ENCODE assay signal across 8 cellular contexts in genomic region chr4:118033148-118034060, GRCh38. TPM values are rescaled to one million over a fixed set of nuclear protein-coding genes. Genes with fewer than 3 reads are reported as not detected.
DNase-seq lines count a peak whose midpoint lies in the region; ATAC-seq and TF ChIP-seq lines count a peak whose summit lies in the region.

No MANE protein-coding gene starts in this region.

- H3F3A ChIP-seq in SK-N-SH (replicated peaks; ENCODE audit: insufficient read depth), result peaks cover 8% of the 10 kb centered on the region

- peak overlapping the region; percentile 94 for H2AFZ ChIP-seq in SK-N-SH (ENCODE audit: low read depth)

- H3K4me1 ChIP-seq in SK-N-SH (ENCODE audit: control insufficient read depth in 1 of 2, insufficient read depth in 2 of 2, low read depth in 1 of 2, low read length in 1 of 2), result peaks cover 0 to 2% of the 10 kb centered on the region in 2 experiments; a peak in 2 of 4 replicates
- no peaks in the 10 kb centered on the region for H3K4me1 ChIP-seq in esophagus (ENCODE audit: control insufficient read depth in 2 of 2, insufficient read depth in 2 of 2, low read length in 1 of 2)
- H3K4me1 ChIP-seq in vagina, result no peaks in the 10 kb centered on the region

- no peak for TF ChIP-seq EP300 in SK-N-SH (IDR thresholded peaks at IDR 0.05; ENCODE audit: borderline replicate concordance in 1 of 2, low read depth in 1 of 2, low read length in 1 of 2)

- H3K27ac ChIP-seq in SK-N-SH (ENCODE audit: low read depth in 2 of 2, low read length in 1 of 2) (peak overlapping the region in 1 of 2 experiments; percentile 50; a peak in 1 of 4 replicates), esophagus (ENCODE audit: low read depth in 2 of 2, low read length in 1 of 2) (no peak overlapping the region), vagina (peak overlapping the region; percentile 58)

- TF ChIP-seq CTCF in SK-N-SH (IDR thresholded peaks at IDR 0.05) (no peak; the same call in 1 of the 2 replicates), vagina (IDR thresholded peaks at IDR 0.05) (no peak)

- under 1% methylated on average over 42 of the region's 100 CpGs for WGBS in SK-N-SH (ENCODE audit: low lambda C conversion rate)
- 1% methylated on average over 59 to 100 of the region's 100 CpGs for WGBS in esophagus, 2 donors

- POLR2A ChIA-PET in SK-N-SH (lab: Yijun Ruan, JAX), result no interaction called here

- H3K4me3 ChIP-seq in SK-N-SH (ENCODE audit: low read depth in 2 of 2, low read length in 1 of 2), result peak overlapping the region; percentile 74 to 80
- peak overlapping the region; percentile 43 to 50 for H3K4me3 ChIP-seq in esophagus (ENCODE audit: low read depth in 1 of 2, low read length in 2 of 2)
- peak overlapping the region; percentile 48 to 56 for H3K4me3 ChIP-seq in vagina

- H3K9me3 ChIP-seq in SK-N-SH (no peaks in the 10 kb centered on the region), esophagus (ENCODE audit: control insufficient read depth in 2 of 2, insufficient read depth in 1 of 2, low read depth in 1 of 2, low read length in 1 of 2) (no peaks in the 10 kb centered on the region), vagina (no peaks in the 10 kb centered on the region)

- H3K27me3 ChIP-seq in SK-N-SH (ENCODE audit: insufficient read depth) (no peaks in the 10 kb centered on the region), esophagus (ENCODE audit: control insufficient read depth in 1 of 2, insufficient read depth in 2 of 2, low read length in 2 of 2) (no peaks in the 10 kb centered on the region), vagina (no peaks in the 10 kb centered on the region)

- intact Hi-C loops in vagina (cut with DNase I), result no loop called here

- H3K79me2 ChIP-seq in SK-N-SH (ENCODE audit: insufficient read depth), result no peaks in the 10 kb centered on the region

- no peaks in the 10 kb centered on the region for H4K20me1 ChIP-seq in SK-N-SH (ENCODE audit: insufficient read depth)

- peak overlapping the region; percentile 92 for H3K4me2 ChIP-seq in SK-N-SH

- no peaks in the 10 kb centered on the region for H3K9me2 ChIP-seq in SK-N-SH

- CTCF ChIA-PET in SK-N-SH (lab: Yijun Ruan, JAX), result interaction anchor here (0.6 to 5.2 kb wide), 50 partner anchors 9 to 1979 kb away, joined by 3 to 66 read pairs (median 4); no protein-coding TSS in a partner anchor

- ATAC-seq in HG03565 (IDR thresholded peaks at IDR 0.05; ENCODE audit: unreplicated experiment) (peak; percentile 11), GM18867 (IDR thresholded peaks at IDR 0.05; ENCODE audit: unreplicated experiment) (no peak)

- TF ChIP-seq RAD21 in SK-N-SH (IDR thresholded peaks at IDR 0.05; ENCODE audit: low read length), result no peak

- no peak for TF ChIP-seq POLR2A in vagina (IDR thresholded peaks at IDR 0.05)

- peak; percentile 41 for DNase-seq in COLO829 (ENCODE audit: low spot score)
- DNase-seq in SK-N-SH, result peak; percentile 87
- peak; percentile 39 for DNase-seq in mucosa of gallbladder (ENCODE audit: low spot score)
- DNase-seq in vagina (ENCODE audit: extremely low spot score in 2 of 2), result no peak
- DNase-seq in KG1 (lab: John Stamatoyannopoulos, UW), result no peak

- H3K9ac ChIP-seq in SK-N-SH, result peak overlapping the region; percentile 36; the same call in 1 of the 2 replicates

- H3K36me3 ChIP-seq in SK-N-SH (replicated peaks in 1 of 2; ENCODE audit: control insufficient read depth in 1 of 2, insufficient read depth in 2 of 2, low read length in 1 of 2) (no peaks in the 10 kb centered on the region), esophagus (ENCODE audit: control insufficient read depth in 2 of 2, insufficient read depth in 2 of 2, low read length in 1 of 2) (no peaks in the 10 kb centered on the region), vagina (no peaks in the 10 kb centered on the region)

TF ChIP-seq in SK-N-SH, 30 proteins besides CTCF, POLR2A, EP300 and RAD21 (continues in another document):
- TF ChIP-seq CHD2 (IDR thresholded peaks at IDR 0.05; ENCODE audit: low read length, partially characterized antibody) (no peak), TAF1 (IDR thresholded peaks at IDR 0.05; ENCODE audit: borderline replicate concordance, low read depth, low read length) (no peak), TEAD4 (IDR thresholded peaks at IDR 0.05; ENCODE audit: borderline replicate concordance, insufficient read depth) (no peak), GABPA (IDR thresholded peaks at IDR 0.05; ENCODE audit: low read depth) (no peak), MEF2A (IDR thresholded peaks at IDR 0.05; ENCODE audit: borderline replicate concordance, low read depth) (no peak), USF1 (IDR thresholded peaks at IDR 0.05; ENCODE audit: borderline replicate concordance, low read depth) (no peak), JUND (IDR thresholded peaks at IDR 0.05) (no peak), NFIC (IDR thresholded peaks at IDR 0.05; ENCODE audit: borderline replicate concordance) (peak; percentile 47), ZBTB33 (IDR thresholded peaks at IDR 0.05; ENCODE audit: borderline replicate concordance, low read depth) (no peak), PBX3 (IDR thresholded peaks at IDR 0.05) (no peak), SMC3 (IDR thresholded peaks at IDR 0.05; ENCODE audit: low read depth, low read length) (no peak), GATA2 (CRISPR knock-in tag; IDR thresholded peaks at IDR 0.05) (no peak), NRF1 (IDR thresholded peaks at IDR 0.05; ENCODE audit: low read depth, low read length) (no peak), FOXJ3 (CRISPR knock-in tag; IDR thresholded peaks at IDR 0.05) (no peak), ELF1 (IDR thresholded peaks at IDR 0.05) (no peak), MAX (IDR thresholded peaks at IDR 0.05; ENCODE audit: low read depth) (0 out of 2 replicates have a peak, but pooled peaks have one; percentile 23), RCOR1 (IDR thresholded peaks at IDR 0.05; ENCODE audit: low read length) (no peak), SIN3A (IDR thresholded peaks at IDR 0.05; ENCODE audit: borderline replicate concordance, low read depth, low read length) (no peak), USF2 (IDR thresholded peaks at IDR 0.05; ENCODE audit: borderline replicate concordance, low read depth, low read length) (no peak), IRF3 (IDR thresholded peaks at IDR 0.05; ENCODE audit: low read depth, low read length) (no peak), MXI1 (IDR thresholded peaks at IDR 0.05; ENCODE audit: low read depth, low read length) (peak; percentile 27; the same call in 1 of the 2 replicates), TCF12 (IDR thresholded peaks at IDR 0.05) (no peak)

RNA-seq across cellular contexts. Expression of gene NDST3, which starts 0.9 kb away (rescaled TPM):
- polyA plus RNA-seq in SK-N-SH (2012; rRNA removed) (1.2 and 1.4 TPM in 2 replicates), esophagus (under 1 TPM; 0.02 TPM)
- 1.3 and 1.7 TPM in 2 replicates for polyA plus RNA-seq in SK-N-SH (2012; cell fraction: cytosol; rRNA removed)
- polyA plus RNA-seq in SK-N-SH (2012; cell fraction: nucleus; rRNA removed), result 0.86 and 1.5 TPM in 2 replicates
- total RNA-seq in mucosa of gallbladder (0.17 TPM), vagina (0.74 TPM)

Comparison
In these comparisons a context has a peak if more than half of its experiments do, and no peak if none do; other contexts are left out.
1. DNase-seq: peak in COLO829 (single experiment), SK-N-SH (single experiment) and mucosa of gallbladder (single experiment); none in vagina (0 of 2) and KG1 (single experiment).
2. Peak in every context shown above with its lines, with median percentiles within 50 percentile points of each other: H3K4me3 ChIP-seq.